In genomic region chr18:28863396-28863795, GRCh38 we compare ENCODE assay signal across 21 cellular contexts.
A peak's percentile ranks its signal among the peaks of the same experiment; 100 is the strongest.
DNase-seq lines count a peak whose midpoint lies in the region; FAIRE-seq and TF ChIP-seq lines count a peak whose summit lies in the region.
"Had no signal": no experiment of that assay in that cellular context is flagged by ENCODE, and none has a peak within 500 bp of the region (broad histone marks: within the 10 kb centered on the region; RNA-seq: fewer than 3 reads in every experiment).

No MANE protein-coding gene starts in this region.

- H3K4me1 ChIP-seq in astrocyte (ENCODE audit: insufficient read depth, low read length), result no peaks in the 10 kb centered on the region
- H3K4me1 ChIP-seq in endothelial cell of umbilical vein (ENCODE audit: control insufficient read depth, extremely low read depth, insufficient read depth, low read length), result no peaks in the 10 kb centered on the region
- H3K4me1 ChIP-seq: BE2C had no signal

- no peaks in the 10 kb centered on the region for H3K9me3 Mint-ChIP-seq in astrocyte (ENCODE audit: unreplicated experiment)
- no peaks in the 10 kb centered on the region for H3K9me3 Mint-ChIP-seq in nephron

- H3K9ac ChIP-seq in astrocyte (ENCODE audit: low read length) (no peak overlapping the region), endothelial cell of umbilical vein (replicated peaks; ENCODE audit: extremely low read depth, insufficient read depth, low read length) (no peak overlapping the region)
- H3K9ac ChIP-seq: GM23248 had no signal

- POLR2A ChIA-PET in endothelial cell of umbilical vein (lab: Charles Lee), result no interaction called here

- TF ChIP-seq POLR2A in endothelial cell of umbilical vein (IDR thresholded peaks at IDR 0.05; ENCODE audit: low read depth, low read length), result no peak

- no peak overlapping the region for H3K4me2 ChIP-seq in astrocyte (ENCODE audit: low read length)
- no peak overlapping the region for H3K4me2 ChIP-seq in endothelial cell of umbilical vein (ENCODE audit: insufficient read depth, low read length)

- H3K36me3 Mint-ChIP-seq in astrocyte (ENCODE audit: low read depth, unreplicated experiment), result no peaks in the 10 kb centered on the region
- H3K36me3 Mint-ChIP-seq in nephron (ENCODE audit: low read depth), result no peaks in the 10 kb centered on the region
- H3K36me3 Mint-ChIP-seq: CD4-positive, CD25-positive, alpha-beta regulatory T cell had no signal

- CTCF ChIA-PET in endothelial cell of umbilical vein (lab: Charles Lee), result interaction anchor here (1.3 kb wide), 1 partner anchor 15 kb away, joined by 3 read pairs; no protein-coding TSS in a partner anchor

- TF ChIP-seq CTCF in astrocyte (IDR thresholded peaks at IDR 0.05; ENCODE audit: insufficient read depth, low read depth, low read length) (no peak), endothelial cell of umbilical vein (IDR thresholded peaks at IDR 0.05; ENCODE audit: extremely low read depth in 1 of 2, insufficient read depth in 1 of 2, low read depth in 1 of 2, low read length in 2 of 2) (no peak), nephron (IDR thresholded peaks at IDR 0.05; ENCODE audit: unreplicated experiment in 3 of 3) (no peak)

- H3K4me1 Mint-ChIP-seq in astrocyte (ENCODE audit: low read depth, unreplicated experiment), result no peaks in the 10 kb centered on the region
- peaks cover 14% of the 10 kb centered on the region for H3K4me1 Mint-ChIP-seq in nephron
- H3K4me1 Mint-ChIP-seq: CD4-positive, CD25-positive, alpha-beta regulatory T cell; CD8-positive, alpha-beta memory T cell had no signal

- H3K79me2 ChIP-seq in astrocyte (ENCODE audit: insufficient read depth, low read length) (no peaks in the 10 kb centered on the region), endothelial cell of umbilical vein (ENCODE audit: control insufficient read depth, insufficient read depth, low read length) (no peaks in the 10 kb centered on the region)

- H3K9me3 ChIP-seq in astrocyte (ENCODE audit: insufficient read depth, low read depth, low read length) (no peaks in the 10 kb centered on the region), endothelial cell of umbilical vein (replicated peaks; ENCODE audit: control insufficient read depth, insufficient read depth, low read length) (no peaks in the 10 kb centered on the region)
- H3K9me3 ChIP-seq: BE2C had no signal

- H3K27me3 Mint-ChIP-seq in astrocyte (ENCODE audit: low read depth, unreplicated experiment), result no peaks in the 10 kb centered on the region
- no peaks in the 10 kb centered on the region for H3K27me3 Mint-ChIP-seq in nephron (ENCODE audit: low read depth)
- H3K27me3 Mint-ChIP-seq: CD4-positive, CD25-positive, alpha-beta regulatory T cell; CD8-positive, alpha-beta memory T cell had no signal

- DNase-seq in astrocyte (ENCODE audit: low read depth), result peak; percentile 54
- DNase-seq in astrocyte of the hippocampus (ENCODE audit: low read depth, low spot score), result peak; percentile 54
- peak; percentile 81 for DNase-seq in endothelial cell of umbilical vein (ENCODE audit: low read depth, low spot score)
- no peak for DNase-seq in cerebellum (ENCODE audit: low spot score)
- DNase-seq in activated effector memory CD4-positive, alpha-beta T cell treated with anti-CD3 and anti-CD28 coated beads, Interleukin-2, amount 50 U/mL, for 16 hours, result no peak
- DNase-seq in NCI-H2081 (lab: John Stamatoyannopoulos, UW), result no peak
- DNase-seq: ACHN; BE2C; C1 segment of cervical spinal cord; CD4-positive, CD25-positive, alpha-beta regulatory T cell; CD8-positive, alpha-beta memory T cell; COR-L47; DMS 273 treated with DMSO at 0.1 percent for 48 hours; DND-41; EL; GM23248; HCEC 1CT had no signal

- FAIRE-seq in astrocyte (lab: Jason Lieb, UNC), result no peak
- FAIRE-seq in endothelial cell of umbilical vein (lab: Jason Lieb, UNC), result no peak
- FAIRE-seq: A204.1, GM12878, GM19239 had no signal

- no peak overlapping the region for H3K27ac Mint-ChIP-seq in astrocyte (ENCODE audit: unreplicated experiment)
- peak overlapping the region; percentile 15 to 57 (median 27) for H3K27ac Mint-ChIP-seq in nephron
- H3K27ac Mint-ChIP-seq: CD4-positive, CD25-positive, alpha-beta regulatory T cell had no signal

- H2AFZ ChIP-seq in astrocyte (ENCODE audit: low read depth, low read length) (no peak overlapping the region), endothelial cell of umbilical vein (ENCODE audit: low read depth, low read length) (no peak overlapping the region)
- H2AFZ ChIP-seq: GM23248 had no signal

- dilution Hi-C loops in endothelial cell of umbilical vein (cut with MboI; ENCODE audit: extremely low pct_ligation_motif_present, low sequenced_read_pairs), result no loop called here

- no peaks in the 10 kb centered on the region for H3K36me3 ChIP-seq in astrocyte (ENCODE audit: insufficient read depth, low read length)
- H3K36me3 ChIP-seq in endothelial cell of umbilical vein (ENCODE audit: control insufficient read depth in 2 of 2, extremely low read depth in 1 of 2, insufficient read depth in 2 of 2, low read length in 2 of 2), result no peaks in the 10 kb centered on the region
- H3K36me3 ChIP-seq: BE2C had no signal

- BruUV-seq in endothelial cell of umbilical vein (replicated peaks; lab: Mats Ljungman, UMichigan), result no TSS peak

- H3K4me3 Mint-ChIP-seq in astrocyte (ENCODE audit: unreplicated experiment), result no peak overlapping the region
- peak overlapping the region in 1 of 3 experiments; percentile 14 for H3K4me3 Mint-ChIP-seq in nephron
- H3K4me3 Mint-ChIP-seq: CD4-positive, CD25-positive, alpha-beta regulatory T cell; CD8-positive, alpha-beta memory T cell had no signal

- H3K4me3 ChIP-seq in astrocyte (ENCODE audit: insufficient read depth, low read depth, low read length), result no peak overlapping the region
- H3K4me3 ChIP-seq in endothelial cell of umbilical vein (replicated peaks in 1 of 3; ENCODE audit: insufficient read depth in 1 of 3, low read depth in 1 of 3, low read length in 3 of 3), result no peak overlapping the region
- H3K4me3 ChIP-seq: GM12878, GM23248 had no signal

- H3K9me1 ChIP-seq in endothelial cell of umbilical vein (replicated peaks; ENCODE audit: control insufficient read depth, extremely low read depth, insufficient read depth, low read length), result no peaks in the 10 kb centered on the region

- H3K27ac ChIP-seq in astrocyte (ENCODE audit: low read depth, low read length) (no peak overlapping the region), endothelial cell of umbilical vein (ENCODE audit: insufficient read depth, low read depth, low read length) (no peak overlapping the region)
- H3K27ac ChIP-seq: GM23248 had no signal

- H3K27me3 ChIP-seq in astrocyte (ENCODE audit: insufficient read depth, low read length) (no peaks in the 10 kb centered on the region), endothelial cell of umbilical vein (ENCODE audit: control insufficient read depth in 2 of 2, insufficient read depth in 2 of 2, low read length in 2 of 2) (no peaks in the 10 kb centered on the region)
- H3K27me3 ChIP-seq: BE2C had no signal

- intact Hi-C loops in endothelial cell of umbilical vein (cut with micrococcal nuclease), result no loop called here

- H4K20me1 ChIP-seq in astrocyte (ENCODE audit: insufficient read depth, low read length) (no peaks in the 10 kb centered on the region), endothelial cell of umbilical vein (replicated peaks; ENCODE audit: control insufficient read depth, extremely low read depth, insufficient read depth, low read length) (no peaks in the 10 kb centered on the region)

TF ChIP-seq in endothelial cell of umbilical vein, 7 proteins besides CTCF, POLR2A, EP300 and RAD21:
- TF ChIP-seq MYC (IDR thresholded peaks at IDR 0.05; ENCODE audit: low read depth, low read length), result no peak
- no peak for TF ChIP-seq GATA2 (IDR thresholded peaks at IDR 0.05; ENCODE audit: insufficient read depth, insufficient read length, low read depth, low read length)
- no peak for TF ChIP-seq EZH2 (IDR thresholded peaks at IDR 0.05; ENCODE audit: borderline replicate concordance, low read depth, low read length, severe bottlenecking)
- TF ChIP-seq FOS (IDR thresholded peaks at IDR 0.05; ENCODE audit: borderline replicate concordance, insufficient read depth, low read length), result no peak
- TF ChIP-seq MAX (IDR thresholded peaks at IDR 0.05; ENCODE audit: insufficient read depth, insufficient read length), result no peak
- TF ChIP-seq JUN (IDR thresholded peaks at IDR 0.05; ENCODE audit: borderline replicate concordance, insufficient read depth, insufficient read length, low read depth), result no peak
- TF ChIP-seq POLR2AphosphoS5 (IDR thresholded peaks at IDR 0.05; ENCODE audit: insufficient read depth, low read depth, low read length), result no peak

Comparison
In these comparisons a context has a peak if more than half of its experiments do, and no peak if none do; other contexts are left out.
1. DNase-seq: peak in astrocyte (single experiment), astrocyte of the hippocampus (single experiment) and endothelial cell of umbilical vein (single experiment); none in cerebellum (single experiment), activated effector memory CD4-positive, alpha-beta T cell treated with anti-CD3 and anti-CD28 coated beads, Interleukin-2, amount 50 U/mL, for 16 hours (single experiment) and NCI-H2081 (0 of 2).